In genomic region chr7:130063036-130063435, GRCh38 we compare ENCODE assay signal across 9 cellular contexts. TPM values are rescaled to one million over a fixed set of nuclear protein-coding genes. Genes with fewer than 3 reads are reported as not detected.
DNase-seq lines count a peak whose midpoint lies in the region; ATAC-seq, FAIRE-seq and TF ChIP-seq lines count a peak whose summit lies in the region.
"Had no signal": no experiment of that assay in that cellular context is flagged by ENCODE, and none has a peak within 500 bp of the region (broad histone marks: within the 10 kb centered on the region; RNA-seq: fewer than 3 reads in every experiment).

No MANE protein-coding gene starts in this region.

- ATAC-seq in activated CD8-positive, alpha-beta T cell treated with anti-CD3 and anti-CD28 coated beads, Interleukin-2, amount 10 ng/mL, durations not matched to agents 7 days and 5 days, result peak; percentile 78
- ATAC-seq in pancreas (peak; percentile 39 to 67 (median 55)), GM21619 (IDR thresholded peaks at IDR 0.05; ENCODE audit: unreplicated experiment) (no peak)

- POLR2A ChIA-PET in activated CD8-positive, alpha-beta T cell treated with anti-CD3 and anti-CD28 coated beads, Interleukin-2, amount 10 ng/mL, durations not matched to agents 7 days and 5 days (lab: Charles Lee), result interaction anchor here (0.6 kb wide), 1 partner anchor 54 kb away, joined by 3 read pairs; no protein-coding TSS in a partner anchor

- intact Hi-C loops in pancreas (cut with DNase I), result no loop called here

- H3K36me3 ChIP-seq in pancreas, result no peaks in the 10 kb centered on the region

- no peaks in the 10 kb centered on the region for H3K36me3 Mint-ChIP-seq in activated CD8-positive, alpha-beta T cell treated with anti-CD3 and anti-CD28 coated beads, Interleukin-2, amount 10 ng/mL, durations not matched to agents 7 days and 5 days (ENCODE audit: low read depth)
- no peaks in the 10 kb centered on the region for H3K36me3 Mint-ChIP-seq in endothelial cell (ENCODE audit: low read depth, unreplicated experiment)

- no peaks in the 10 kb centered on the region for H3K4me1 ChIP-seq in pancreas

- WGBS in pancreas, 2 donors, result 7 to 13% methylated on average over 2 of the region's 2 CpGs

- H3K27ac Mint-ChIP-seq in activated CD8-positive, alpha-beta T cell treated with anti-CD3 and anti-CD28 coated beads, Interleukin-2, amount 10 ng/mL, durations not matched to agents 7 days and 5 days, result no peak overlapping the region
- H3K27ac Mint-ChIP-seq in endothelial cell (ENCODE audit: unreplicated experiment), result no peak overlapping the region

- CTCF ChIA-PET in activated CD8-positive, alpha-beta T cell treated with anti-CD3 and anti-CD28 coated beads, Interleukin-2, amount 10 ng/mL, durations not matched to agents 7 days and 5 days (lab: Charles Lee), result interaction anchor here (0.9 to 1.9 kb wide), 5 partner anchors 8 to 769 kb away, joined by 3 to 5 read pairs (median 3); no protein-coding TSS in a partner anchor

- DNase-seq in NCI-H2227 (lab: John Stamatoyannopoulos, UW; ENCODE audit: unreplicated experiment), result peak; percentile 73
- no peak for DNase-seq in NCI-H2227 treated with DMSO at 0.1 percent for 48 hours (lab: John Stamatoyannopoulos, UW)
- DNase-seq in NCI-H748 (lab: John Stamatoyannopoulos, UW; ENCODE audit: unreplicated experiment), result peak; percentile 76
- peak; percentile 83 for DNase-seq in activated CD8-positive, alpha-beta T cell treated with anti-CD3 and anti-CD28 coated beads, Interleukin-2, amount 10 ng/mL, durations not matched to agents 7 days and 5 days
- peak; percentile 81 for DNase-seq in endothelial cell (ENCODE audit: low spot score)
- peak in 4 of 6 donors; percentile 29 to 85 (median 56) for DNase-seq in pancreas
- no peak for DNase-seq in globus pallidus (ENCODE audit: low spot score)

- H3K4me3 ChIP-seq in pancreas, result no peak overlapping the region

- peaks cover 3% of the 10 kb centered on the region for H3K27me3 Mint-ChIP-seq in activated CD8-positive, alpha-beta T cell treated with anti-CD3 and anti-CD28 coated beads, Interleukin-2, amount 10 ng/mL, durations not matched to agents 7 days and 5 days (ENCODE audit: low read depth)
- no peaks in the 10 kb centered on the region for H3K27me3 Mint-ChIP-seq in endothelial cell (ENCODE audit: unreplicated experiment)

- peaks cover 2% of the 10 kb centered on the region for H3K4me1 Mint-ChIP-seq in activated CD8-positive, alpha-beta T cell treated with anti-CD3 and anti-CD28 coated beads, Interleukin-2, amount 10 ng/mL, durations not matched to agents 7 days and 5 days (ENCODE audit: low read depth)
- peaks cover 9% of the 10 kb centered on the region for H3K4me1 Mint-ChIP-seq in endothelial cell (ENCODE audit: unreplicated experiment)

- H3K27me3 ChIP-seq in pancreas, result no peaks in the 10 kb centered on the region

- H3K27ac ChIP-seq in pancreas, result no peak overlapping the region

- no peak for FAIRE-seq in pancreas (lab: Jason Lieb, UNC)
- FAIRE-seq: G401.6 had no signal

- no peak overlapping the region for H3K4me3 Mint-ChIP-seq in activated CD8-positive, alpha-beta T cell treated with anti-CD3 and anti-CD28 coated beads, Interleukin-2, amount 10 ng/mL, durations not matched to agents 7 days and 5 days
- no peak overlapping the region for H3K4me3 Mint-ChIP-seq in endothelial cell (ENCODE audit: unreplicated experiment)

- no peaks in the 10 kb centered on the region for H3K9me3 ChIP-seq in pancreas

- peak; percentile 82 for TF ChIP-seq CTCF in endothelial cell (IDR thresholded peaks at IDR 0.05; ENCODE audit: unreplicated experiment)
- TF ChIP-seq CTCF in pancreas (IDR thresholded peaks at IDR 0.05), result peak; percentile 39 to 76 (median 54)

- no peaks in the 10 kb centered on the region for H3K9me3 Mint-ChIP-seq in activated CD8-positive, alpha-beta T cell treated with anti-CD3 and anti-CD28 coated beads, Interleukin-2, amount 10 ng/mL, durations not matched to agents 7 days and 5 days (ENCODE audit: insufficient read depth)
- no peaks in the 10 kb centered on the region for H3K9me3 Mint-ChIP-seq in endothelial cell (ENCODE audit: unreplicated experiment)

RNA-seq across cellular contexts. Expression of gene KLHDC10, which starts 7.3 kb away (rescaled TPM):
- total RNA-seq in activated CD8-positive, alpha-beta T cell treated with anti-CD3 and anti-CD28 coated beads, Interleukin-2, amount 10 ng/mL, durations not matched to agents 7 days and 5 days, result 10 to 100 TPM; 15.7 to 18.1 TPM
- total RNA-seq in endothelial cell (ENCODE audit: unreplicated experiment) (28.8 TPM), pancreas (10 to 100 TPM; 16.3 to 22.8 (median 21.2) TPM)
- 10 to 100 TPM in 1 of 2 donors, 1 to 10 TPM in 1; 5.8 to 11.3 TPM for polyA plus RNA-seq in pancreas

RNA-seq across cellular contexts. Expression of gene ZC3HC1, which starts 11.9 kb away (rescaled TPM):
- total RNA-seq in activated CD8-positive, alpha-beta T cell treated with anti-CD3 and anti-CD28 coated beads, Interleukin-2, amount 10 ng/mL, durations not matched to agents 7 days and 5 days, result 10 to 100 TPM; 18.4 to 18.5 TPM
- total RNA-seq in endothelial cell (ENCODE audit: unreplicated experiment) (29.3 TPM), pancreas (1 to 10 TPM; 3.8 to 7.5 (median 5.2) TPM)
- 10 to 100 TPM in 1 of 2 donors, 1 to 10 TPM in 1; 8.9 to 13.5 TPM for polyA plus RNA-seq in pancreas

Comparison
In these comparisons a context has a peak if more than half of its experiments do, and no peak if none do; other contexts are left out.
1. DNase-seq: peak in NCI-H2227 (single experiment), NCI-H748 (single experiment), activated CD8-positive, alpha-beta T cell treated with anti-CD3 and anti-CD28 coated beads, Interleukin-2, amount 10 ng/mL, durations not matched to agents 7 days and 5 days (single experiment), endothelial cell (single experiment) and pancreas (4 of 6); none in NCI-H2227 treated with DMSO at 0.1 percent for 48 hours (single experiment) and globus pallidus (single experiment).